In the genomic region with DNA sequence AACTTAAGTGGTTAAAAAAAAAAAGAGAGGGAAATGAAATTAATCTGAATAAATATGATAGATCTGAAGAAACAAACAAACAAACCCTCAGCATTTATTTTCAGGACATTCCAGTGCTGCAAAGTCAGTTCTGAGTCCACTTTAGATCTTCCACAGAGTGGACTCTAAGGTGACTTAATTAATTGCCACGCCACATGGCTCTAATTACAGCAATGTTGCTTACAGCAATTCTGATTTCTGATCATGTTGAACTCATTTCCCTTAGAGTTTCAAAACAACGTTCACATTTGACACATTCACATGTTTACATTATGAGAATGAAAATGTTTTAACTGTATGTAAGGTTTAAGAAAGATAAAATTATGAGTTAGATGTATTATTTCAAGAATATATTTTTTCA, we compare ENCODE assay signal across 16 cellular contexts. TPM values are rescaled to one million over a fixed set of nuclear protein-coding genes. Genes with fewer than 3 reads are reported as not detected.
DNase-seq lines count a peak whose midpoint lies in the region; ATAC-seq and TF ChIP-seq lines count a peak whose summit lies in the region.
"Had no signal": no experiment of that assay in that cellular context is flagged by ENCODE, and none has a peak within 500 bp of the region (broad histone marks: within the 10 kb centered on the region; RNA-seq: fewer than 3 reads in every experiment).

No MANE protein-coding gene starts in this region.

- H3K27ac ChIP-seq in gastroesophageal sphincter (peak overlapping the region; percentile 50 to 79 (median 66)), smooth muscle cell (ENCODE audit: low read depth) (peak overlapping the region; percentile 82)
- H3K27ac ChIP-seq: foreskin keratinocyte had no signal

- H3K4me1 ChIP-seq in adipocyte (ENCODE audit: control insufficient read depth, insufficient read depth, low read length) (peaks cover 18% of the 10 kb centered on the region), gastroesophageal sphincter (peaks cover 3 to 40% (median 12%) of the 10 kb centered on the region in 3 donors), smooth muscle cell (ENCODE audit: low read depth) (peaks cover 8% of the 10 kb centered on the region)
- H3K4me1 ChIP-seq: foreskin keratinocyte had no signal

- H2AFZ ChIP-seq in smooth muscle cell (ENCODE audit: low read depth) = no peak overlapping the region

- ATAC-seq in gastroesophageal sphincter = no peak
- no peak for ATAC-seq in GM19467 (IDR thresholded peaks at IDR 0.05; ENCODE audit: unreplicated experiment)
- no peak for ATAC-seq in HG02884 (IDR thresholded peaks at IDR 0.05; ENCODE audit: unreplicated experiment)
- ATAC-seq: effector memory CD8-positive, alpha-beta T cell; stimulated activated effector memory CD8-positive, alpha-beta T cell treated with anti-CD3 and anti-CD28 coated beads, Interleukin-12 subunit alpha, Interleukin-12 subunit beta, amount 100 ng/mL, for 72 hours had no signal

- WGBS in gastroesophageal sphincter (ENCODE audit: low coverage in 1 of 2), 2 donors = 38 to 43% methylated on average over 2 of the region's 2 CpGs
- WGBS in smooth muscle cell (ENCODE audit: low lambda C conversion rate) = 82% methylated on average over 2 of the region's 2 CpGs

- H3K27me3 ChIP-seq in adipocyte (replicated peaks; ENCODE audit: control insufficient read depth, insufficient read depth, low read length) = no peaks in the 10 kb centered on the region
- no peaks in the 10 kb centered on the region for H3K27me3 ChIP-seq in gastroesophageal sphincter
- H3K27me3 ChIP-seq in smooth muscle cell (ENCODE audit: low read depth) = no peaks in the 10 kb centered on the region
- H3K27me3 ChIP-seq: foreskin keratinocyte had no signal

- H3K4me3 ChIP-seq in adipocyte (ENCODE audit: low read length) (no peak overlapping the region), gastroesophageal sphincter (peak overlapping the region in 1 of 2 donors; percentile 9), smooth muscle cell (no peak overlapping the region)

- no peak for TF ChIP-seq POLR2A in gastroesophageal sphincter (IDR thresholded peaks at IDR 0.05)

- H3K4me2 ChIP-seq in smooth muscle cell = peak overlapping the region; percentile 64

- DNase-seq in HS-5 (ENCODE audit: low read depth) (peak; percentile 33), adipocyte (ENCODE audit: low read depth) (peak; percentile 36), smooth muscle cell (lab: John Stamatoyannopoulos, UW; ENCODE audit: unreplicated experiment) (no peak)
- DNase-seq in activated CD4-positive, alpha-beta T cell treated with anti-CD3 and anti-CD28 coated beads for 48 hours = no peak
- DNase-seq: anterior cingulate cortex; CD8-positive, alpha-beta memory T cell; DND-41; effector memory CD8-positive, alpha-beta T cell; NCI-H2107; NCI-H510A treated with DMSO at 0.1 percent for 48 hours had no signal

- H3K9ac ChIP-seq in adipocyte (ENCODE audit: low read length) (peak overlapping the region; percentile 27), smooth muscle cell (ENCODE audit: low read depth) (no peak overlapping the region)

- TF ChIP-seq CTCF in gastroesophageal sphincter (IDR thresholded peaks at IDR 0.05) = no peak
- TF ChIP-seq CTCF in smooth muscle cell (IDR thresholded peaks at IDR 0.05; ENCODE audit: borderline replicate concordance, insufficient read depth, poor library complexity, severe bottlenecking) = no peak

- no peaks in the 10 kb centered on the region for H3F3A ChIP-seq in smooth muscle cell (ENCODE audit: low read depth)

- H3K79me2 ChIP-seq in smooth muscle cell (ENCODE audit: low read depth) = no peaks in the 10 kb centered on the region

- H4K20me1 ChIP-seq in smooth muscle cell (ENCODE audit: low read depth) = no peaks in the 10 kb centered on the region

- no peak for TF ChIP-seq EP300 in gastroesophageal sphincter (IDR thresholded peaks at IDR 0.05)

- no peaks in the 10 kb centered on the region for H3K9me3 ChIP-seq in adipocyte (ENCODE audit: control insufficient read depth, low read length)
- H3K9me3 ChIP-seq in gastroesophageal sphincter = no peaks in the 10 kb centered on the region
- no peaks in the 10 kb centered on the region for H3K9me3 ChIP-seq in smooth muscle cell (replicated peaks; ENCODE audit: low read depth)
- H3K9me3 ChIP-seq: thoracic aorta had no signal

- H3K36me3 ChIP-seq in adipocyte (ENCODE audit: control insufficient read depth, insufficient read depth, low read length, severe bottlenecking) (no peaks in the 10 kb centered on the region), gastroesophageal sphincter (no peaks in the 10 kb centered on the region), smooth muscle cell (ENCODE audit: low read depth) (no peaks in the 10 kb centered on the region)
- H3K36me3 ChIP-seq: thoracic aorta had no signal

RNA-seq across cellular contexts. Expression of a gene that starts 38.6 kb away (rescaled TPM):
- total RNA-seq in gastroesophageal sphincter = 10 to 100 TPM in 1 of 4 donors, 1 to 10 TPM in 3; 2.6 to 23.3 (median 8.3) TPM
- 0.31 and 0.49 TPM in 2 replicates for total RNA-seq in smooth muscle cell
- polyA plus RNA-seq in smooth muscle cell = 0.10 and 0.48 TPM in 2 replicates

Comparison
In these comparisons a context has a peak if more than half of its experiments do, and no peak if none do; other contexts are left out.
1. DNase-seq: peak in HS-5 (single experiment) and adipocyte (single experiment); none in smooth muscle cell (single experiment) and activated CD4-positive, alpha-beta T cell treated with anti-CD3 and anti-CD28 coated beads for 48 hours (single experiment).